ENCODE assay signal across 1 cellular context in the genomic region with DNA sequence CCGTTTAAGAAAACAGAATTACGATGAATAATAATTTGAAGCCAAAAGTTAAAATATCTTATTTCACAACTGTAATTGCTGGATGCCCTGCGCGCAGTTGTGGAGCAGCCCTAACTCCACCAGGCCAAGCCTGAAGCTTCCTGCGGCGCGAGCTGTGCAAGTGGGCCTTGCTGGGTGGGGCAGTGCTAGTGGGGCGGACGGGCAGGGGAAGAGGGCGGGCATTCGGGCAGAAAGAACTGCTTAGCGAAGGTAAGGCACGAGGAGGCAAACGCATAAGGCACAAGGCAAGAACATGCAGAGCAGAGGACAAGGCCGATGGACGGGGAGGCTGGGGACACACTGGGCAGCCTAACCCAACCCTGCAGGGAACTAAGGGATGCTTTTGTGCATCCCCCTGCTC.
TF ChIP-seq lines count a peak whose summit lies in the region.

No MANE protein-coding gene starts in this region.

TF ChIP-seq in GM12878, 131 proteins besides CTCF, POLR2A, EP300 and RAD21:
- no peak for TF ChIP-seq NR2F1 (conservative IDR thresholded peaks at IDR 0.05)
- TF ChIP-seq SIN3A (IDR thresholded peaks at IDR 0.05; ENCODE audit: low read depth, low read length): no peak
- no peak for TF ChIP-seq DPF2 (IDR thresholded peaks at IDR 0.05)
- TF ChIP-seq HCFC1 (IDR thresholded peaks at IDR 0.05; ENCODE audit: low read length): no peak
- no peak for TF ChIP-seq SUZ12 (IDR thresholded peaks at IDR 0.05; ENCODE audit: unreplicated experiment)
- TF ChIP-seq ZBED1 (IDR thresholded peaks at IDR 0.05; ENCODE audit: borderline replicate concordance): no peak
